9 cellular contexts compared by ENCODE assay signal in the genomic region with DNA sequence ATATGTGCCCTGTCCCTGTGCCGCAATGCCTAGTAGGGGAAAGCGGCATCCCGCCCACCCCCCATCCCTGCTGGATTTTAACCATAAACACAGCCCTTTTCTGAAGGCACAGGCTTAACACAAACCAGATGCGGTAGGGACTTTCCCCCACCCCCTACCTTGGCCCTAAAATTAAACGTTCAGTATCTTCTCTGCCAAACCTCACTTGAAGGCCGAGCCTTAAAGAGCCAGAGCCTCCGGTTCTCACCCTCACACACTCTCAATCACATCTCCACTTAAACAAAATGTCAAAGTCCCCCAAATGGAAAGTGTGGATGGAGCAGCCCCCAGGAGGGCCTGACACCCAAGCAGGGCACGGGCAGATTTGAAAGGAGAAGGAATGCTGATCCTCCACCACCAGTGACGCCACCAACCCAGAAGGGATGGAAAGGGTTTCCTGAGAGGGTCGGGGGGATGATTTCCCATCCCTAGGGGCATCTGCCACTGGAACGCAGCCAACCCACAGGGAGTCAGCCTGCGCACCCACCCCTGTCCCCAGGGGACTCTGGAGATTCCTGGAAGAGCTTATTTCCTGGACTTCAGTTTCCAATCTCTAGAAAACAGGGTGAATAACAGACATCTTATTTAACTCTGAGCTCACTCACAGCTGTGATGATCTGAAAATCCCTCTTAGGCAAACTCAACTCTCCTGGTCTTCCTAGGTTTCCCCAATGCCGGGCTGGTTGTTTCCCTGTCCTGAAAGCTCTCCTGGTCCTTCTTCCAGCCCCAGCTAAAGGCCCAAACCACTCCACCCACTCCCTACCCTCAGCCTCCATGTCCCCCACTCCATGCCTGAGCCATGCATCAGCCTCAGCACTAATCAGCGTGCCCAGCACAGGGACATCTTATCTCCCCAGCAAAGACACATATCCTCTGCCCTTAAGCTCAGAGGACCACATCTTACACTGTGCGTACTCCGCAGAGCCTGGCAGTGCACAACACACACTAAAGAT. TPM values are rescaled to one million over a fixed set of nuclear protein-coding genes. Genes with fewer than 3 reads are reported as not detected.
DNase-seq lines count a peak whose midpoint lies in the region; ATAC-seq and TF ChIP-seq lines count a peak whose summit lies in the region.
"Had no signal": no experiment of that assay in that cellular context is flagged by ENCODE, and none has a peak within 500 bp of the region (broad histone marks: within the 10 kb centered on the region; RNA-seq: fewer than 3 reads in every experiment).

No MANE protein-coding gene starts in this region.

- H3K27me3 ChIP-seq in naive thymus-derived CD4-positive, alpha-beta T cell (ENCODE audit: control insufficient read depth in 2 of 2, insufficient read depth in 2 of 2, low read length in 2 of 2): no peaks in the 10 kb centered on the region

- peak overlapping the region; percentile 56 for H3K27ac ChIP-seq in naive thymus-derived CD4-positive, alpha-beta T cell (ENCODE audit: low read depth, low read length)

- no peak overlapping the region for H3K4me3 Mint-ChIP-seq in dendritic cell treated with granulocyte-macrophage colony-stimulating factor and Interleukin-4, amounts not matched to agents 40 ng/mL and 50 ng/mL, for 4 days
- H3K4me3 Mint-ChIP-seq in naive thymus-derived CD4-positive, alpha-beta T cell: peak overlapping the region in 9 of 10 donors; percentile 57 to 83 (median 70)
- H3K4me3 Mint-ChIP-seq: central memory CD8-positive, alpha-beta T cell had no signal

- H3K27me3 Mint-ChIP-seq in dendritic cell treated with granulocyte-macrophage colony-stimulating factor and Interleukin-4, amounts not matched to agents 40 ng/mL and 50 ng/mL, for 4 days: no peaks in the 10 kb centered on the region
- H3K27me3 Mint-ChIP-seq in naive thymus-derived CD4-positive, alpha-beta T cell: no peaks in the 10 kb centered on the region

- peak overlapping the region; percentile 38 for H3K4me3 ChIP-seq in AG04449 (ENCODE audit: low read depth, low read length)
- no peak overlapping the region for H3K4me3 ChIP-seq in naive thymus-derived CD4-positive, alpha-beta T cell (ENCODE audit: low read length)

- CTCF ChIA-PET in AG04449 (lab: Yijun Ruan, JAX): interaction anchor here (0.9 to 1.9 kb wide), 8 partner anchors 11 to 154 kb away, joined by 3 to 7 read pairs (median 3); no protein-coding TSS in a partner anchor
- CTCF ChIA-PET in naive thymus-derived CD4-positive, alpha-beta T cell (lab: Charles Lee): interaction anchor here (0.7 kb wide), 1 partner anchor 43 kb away, joined by 3 read pairs; no protein-coding TSS in a partner anchor

- POLR2A ChIA-PET in AG04449 (lab: Yijun Ruan, JAX): interaction anchor here (0.7 to 2.1 kb wide), 7 partner anchors 11 to 25 kb away, joined by 3 to 12 read pairs (median 4); no protein-coding TSS in a partner anchor
- POLR2A ChIA-PET in naive thymus-derived CD4-positive, alpha-beta T cell (lab: Charles Lee): interaction anchor here (0.6 to 2.4 kb wide), 9 partner anchors 7 to 33 kb away, joined by 3 to 8 read pairs (median 4); no protein-coding TSS in a partner anchor

- intact Hi-C loops in dendritic cell treated with granulocyte-macrophage colony-stimulating factor and Interleukin-4, amounts not matched to agents 40 ng/mL and 50 ng/mL, for 4 days (cut with micrococcal nuclease): no loop called here
- intact Hi-C loops in naive thymus-derived CD4-positive, alpha-beta T cell (cut with micrococcal nuclease): loop anchor here in 1 of 2 donors (1.0 to 2.0 kb wide), 2 partner anchors 7 to 14 kb away; no protein-coding TSS in a partner anchor

- TF ChIP-seq CTCF in AG04449 (IDR thresholded peaks at IDR 0.05; ENCODE audit: insufficient read depth, low read length, missing control alignments): no peak

- H3K36me3 Mint-ChIP-seq in dendritic cell treated with granulocyte-macrophage colony-stimulating factor and Interleukin-4, amounts not matched to agents 40 ng/mL and 50 ng/mL, for 4 days (ENCODE audit: low read depth): peaks cover 53% of the 10 kb centered on the region
- peaks cover 0 to 22% (median 5%) of the 10 kb centered on the region in 5 donors for H3K36me3 Mint-ChIP-seq in naive thymus-derived CD4-positive, alpha-beta T cell

- H3K36me3 ChIP-seq in naive thymus-derived CD4-positive, alpha-beta T cell (ENCODE audit: control insufficient read depth in 2 of 3, insufficient read depth in 3 of 3, low read length in 3 of 3): peaks cover 0 to 9% (median 0%) of the 10 kb centered on the region in 3 experiments

- peaks cover 0 to 83% of the 10 kb centered on the region in 2 donors for H3K4me1 ChIP-seq in naive thymus-derived CD4-positive, alpha-beta T cell (ENCODE audit: control insufficient read depth in 2 of 2, insufficient read depth in 2 of 2, low read length in 2 of 2)

- no peak for DNase-seq in AG04449 (ENCODE audit: low read depth, low spot score)
- DNase-seq in NCI-H524 (lab: John Stamatoyannopoulos, UW): peak; percentile 63 to 87
- no peak for DNase-seq in naive thymus-derived CD4-positive, alpha-beta T cell
- no peak for DNase-seq in putamen (ENCODE audit: low spot score)
- no peak for DNase-seq in stimulated activated CD4-positive, alpha-beta T cell treated with anti-CD3 and anti-CD28 coated beads, Interleukin-12 subunit alpha, Interleukin-12 subunit beta, amount 100 ng/mL, for 4 hours
- no peak for DNase-seq in NCI-H1092 (lab: John Stamatoyannopoulos, UW)
- no peak for DNase-seq in COLO829 (ENCODE audit: low spot score)

- no peaks in the 10 kb centered on the region for H3K9me3 Mint-ChIP-seq in dendritic cell treated with granulocyte-macrophage colony-stimulating factor and Interleukin-4, amounts not matched to agents 40 ng/mL and 50 ng/mL, for 4 days
- no peaks in the 10 kb centered on the region for H3K9me3 Mint-ChIP-seq in naive thymus-derived CD4-positive, alpha-beta T cell
- H3K9me3 Mint-ChIP-seq: central memory CD8-positive, alpha-beta T cell had no signal

- ATAC-seq in naive thymus-derived CD4-positive, alpha-beta T cell: peak; percentile 26

- no peaks in the 10 kb centered on the region for H3K9me3 ChIP-seq in naive thymus-derived CD4-positive, alpha-beta T cell (ENCODE audit: control insufficient read depth in 2 of 3, low read length in 3 of 3)

- H3K27ac Mint-ChIP-seq in dendritic cell treated with granulocyte-macrophage colony-stimulating factor and Interleukin-4, amounts not matched to agents 40 ng/mL and 50 ng/mL, for 4 days: peak overlapping the region; percentile 87
- peak overlapping the region; percentile 6 to 96 (median 88) for H3K27ac Mint-ChIP-seq in naive thymus-derived CD4-positive, alpha-beta T cell

- H3K4me1 Mint-ChIP-seq in dendritic cell treated with granulocyte-macrophage colony-stimulating factor and Interleukin-4, amounts not matched to agents 40 ng/mL and 50 ng/mL, for 4 days (ENCODE audit: low read depth): peaks cover 97% of the 10 kb centered on the region
- H3K4me1 Mint-ChIP-seq in naive thymus-derived CD4-positive, alpha-beta T cell: peaks cover 36 to 98% (median 92%) of the 10 kb centered on the region in 7 donors

RNA-seq across cellular contexts. Expression of gene ACTN1, which starts 26.3 kb away (rescaled TPM):
- total RNA-seq in naive thymus-derived CD4-positive, alpha-beta T cell: 100 to 1,000 TPM in 4 of 5 experiments, 10 to 100 TPM in 1; 41.3 to 249 (median 227) TPM
- polyA plus RNA-seq in naive thymus-derived CD4-positive, alpha-beta T cell: 100 to 1,000 TPM; 188 to 390 TPM

Comparison
In these comparisons a context has a peak if more than half of its experiments do, and no peak if none do; other contexts are left out.
1. DNase-seq: peak in NCI-H524 (2 of 2); none in AG04449 (single experiment), naive thymus-derived CD4-positive, alpha-beta T cell (0 of 9), putamen (single experiment), stimulated activated CD4-positive, alpha-beta T cell treated with anti-CD3 and anti-CD28 coated beads, Interleukin-12 subunit alpha, Interleukin-12 subunit beta, amount 100 ng/mL, for 4 hours (single experiment), NCI-H1092 (single experiment) and COLO829 (single experiment).